ENCODE assay signal across 17 cellular contexts in genomic region chr20:15345287-15345686, GRCh38.
DNase-seq lines count a peak whose midpoint lies in the region; ATAC-seq, FAIRE-seq and TF ChIP-seq lines count a peak whose summit lies in the region.
"Had no signal": no experiment of that assay in that cellular context is flagged by ENCODE, and none has a peak within 500 bp of the region (broad histone marks: within the 10 kb centered on the region; RNA-seq: fewer than 3 reads in every experiment).

No MANE protein-coding gene starts in this region.

- H3K4me1 ChIP-seq in right lobe of liver, result peaks cover 0 to 11% (median 2%) of the 10 kb centered on the region in 4 donors
- H3K4me1 ChIP-seq in HepG2 (ENCODE audit: insufficient read depth, low read length), result no peaks in the 10 kb centered on the region
- no peaks in the 10 kb centered on the region for H3K4me1 ChIP-seq in H1 (replicated peaks in 1 of 4; ENCODE audit: control insufficient read depth in 3 of 4, insufficient read depth in 4 of 4, low read length in 3 of 4)
- H3K4me1 ChIP-seq: BLaER1 treated with 17β-estradiol and CSF1 and Interleukin-3, amounts not matched to agents 10 nM and 100 nM; HAP-1 had no signal

- no peak overlapping the region for H2AK5ac ChIP-seq in H1 (ENCODE audit: low read depth, low read length)

- no peak overlapping the region for H4K8ac ChIP-seq in H1 (ENCODE audit: extremely low read depth, insufficient read depth, low read length)

- H4K20me1 ChIP-seq in HepG2 (ENCODE audit: insufficient read depth, low read length) (no peaks in the 10 kb centered on the region), H1 (replicated peaks in 1 of 2; ENCODE audit: control insufficient read depth in 1 of 2, insufficient read depth in 2 of 2, low read length in 2 of 2) (no peaks in the 10 kb centered on the region)
- H4K20me1 ChIP-seq: BLaER1 treated with 17β-estradiol and CSF1 and Interleukin-3, amounts not matched to agents 10 nM and 100 nM had no signal

- no peak overlapping the region for H3K14ac ChIP-seq in H1 (ENCODE audit: insufficient read length)

- H3K4ac ChIP-seq in H1 (replicated peaks; ENCODE audit: insufficient read length, low read depth, low read length), result no peak overlapping the region

- no peak overlapping the region for H3K23ac ChIP-seq in H1 (ENCODE audit: insufficient read length)

- DNase-seq in right lobe of liver (no peak), HepG2 (ENCODE audit: low spot score) (no peak), H1 (ENCODE audit: low read depth in 1 of 2, low spot score in 2 of 2) (no peak), NCI-H1436 (lab: John Stamatoyannopoulos, UW) (no peak), D721Med (ENCODE audit: insufficient read length, low spot score) (no peak)
- no peak for DNase-seq in effector CD4-positive, alpha-beta T cell
- DNase-seq: AML-193; CD4-positive, CD25-positive, alpha-beta regulatory T cell; DMS 273 treated with DMSO at 0.1 percent for 48 hours; DMS79 treated with DMSO at 0.1 percent for 48 hours; EL; GOT3 had no signal

- no peak overlapping the region for H3K18ac ChIP-seq in H1 (ENCODE audit: extremely low read depth, low read length)

- H4K91ac ChIP-seq in H1 (replicated peaks; ENCODE audit: insufficient read length, low read length), result no peak overlapping the region

- no peaks in the 10 kb centered on the region for H3K23me2 ChIP-seq in H1 (ENCODE audit: low read depth, low read length)

- in situ Hi-C loops in HepG2 (cut with HindIII; ENCODE audit: extremely low pct_ligation_motif_present, low pct_unique_long_range_greater_than_20kb), result no loop called here

- H3K4me3 ChIP-seq in right lobe of liver (no peak overlapping the region), HepG2 (replicated peaks in 1 of 3; ENCODE audit: insufficient read depth in 1 of 3, low read depth in 2 of 3, low read length in 3 of 3) (no peak overlapping the region), H1 (ENCODE audit: extremely low read depth in 1 of 4, insufficient read depth in 2 of 4, low read depth in 3 of 4, low read length in 4 of 4) (no peak overlapping the region)
- H3K4me3 ChIP-seq: BLaER1 treated with 17β-estradiol and CSF1 and Interleukin-3, amounts not matched to agents 10 nM and 100 nM; HAP-1 had no signal

- no peak for FAIRE-seq in HepG2 (lab: Jason Lieb, UNC)
- no peak for FAIRE-seq in H1 (lab: Jason Lieb, UNC)
- FAIRE-seq in D721Med (lab: Jason Lieb, UNC), result no peak
- FAIRE-seq: G401.6, GM19239 had no signal

- no peaks in the 10 kb centered on the region for H3K36me3 ChIP-seq in right lobe of liver
- no peaks in the 10 kb centered on the region for H3K36me3 ChIP-seq in HepG2 (replicated peaks in 1 of 2; ENCODE audit: control insufficient read depth in 1 of 2, insufficient read depth in 2 of 2, low read length in 2 of 2)
- no peaks in the 10 kb centered on the region for H3K36me3 ChIP-seq in H1 (ENCODE audit: control insufficient read depth in 2 of 4, insufficient read depth in 4 of 4, low read length in 3 of 4)
- H3K36me3 ChIP-seq: BLaER1 treated with 17β-estradiol and CSF1 and Interleukin-3, amounts not matched to agents 10 nM and 100 nM; HAP-1 had no signal

- H2BK5ac ChIP-seq in H1 (ENCODE audit: low read depth, low read length), result no peak overlapping the region

- H3K79me2 ChIP-seq in HepG2 (ENCODE audit: insufficient read depth, low read length), result no peaks in the 10 kb centered on the region
- H3K79me2 ChIP-seq in H1 (ENCODE audit: control insufficient read depth in 1 of 2, insufficient read depth in 2 of 2, low read length in 2 of 2), result no peaks in the 10 kb centered on the region

- H3K4me2 ChIP-seq in HepG2 (ENCODE audit: low read depth, low read length) (no peak overlapping the region), H1 (ENCODE audit: insufficient read depth in 1 of 2, low read depth in 2 of 2, low read length in 2 of 2) (no peak overlapping the region)
- H3K4me2 ChIP-seq: BLaER1 treated with 17β-estradiol and CSF1 and Interleukin-3, amounts not matched to agents 10 nM and 100 nM had no signal

- H2BK15ac ChIP-seq in H1 (ENCODE audit: low read length), result no peak overlapping the region

- CTCF ChIA-PET in HepG2 (lab: Yijun Ruan, JAX; ENCODE audit: low intra/inter-chr PET ratio, low total read pairs), result no interaction called here
- CTCF ChIA-PET in H1 (lab: Charles Lee; ENCODE audit: partially characterized antibody), result interaction anchor here (1.0 to 1.1 kb wide), 2 partner anchors 566 to 1203 kb away, joined by 3 read pairs; no protein-coding TSS in a partner anchor

- TF ChIP-seq CTCF in right lobe of liver (IDR thresholded peaks at IDR 0.05), result peak in 3 of 4 donors; percentile 26 to 30 (median 28)
- no peak for TF ChIP-seq CTCF in HepG2 (CRISPR knock-in tag; IDR thresholded peaks at IDR 0.05)
- peak; percentile 16; the same call in 1 of the 2 replicates for TF ChIP-seq CTCF in LNCAP (IDR thresholded peaks at IDR 0.05)
- peak in 2 of 3 experiments; percentile 2 to 14; a peak in 2 of 4 replicates for TF ChIP-seq CTCF in H1 (IDR thresholded peaks at IDR 0.05; ENCODE audit: control extremely low read depth in 1 of 3, insufficient read depth in 1 of 3, low read depth in 1 of 3, low read length in 3 of 3)
- TF ChIP-seq CTCF in D721Med (IDR thresholded peaks at IDR 0.05; ENCODE audit: insufficient read depth, missing control alignments), result no peak

- no peak overlapping the region for H3K27ac ChIP-seq in right lobe of liver
- H3K27ac ChIP-seq in HepG2 (ENCODE audit: extremely low read length, insufficient read depth, low read length), result no peak overlapping the region
- no peak overlapping the region for H3K27ac ChIP-seq in H1 (ENCODE audit: low read depth, low read length)
- H3K27ac ChIP-seq: BLaER1 treated with 17β-estradiol and CSF1 and Interleukin-3, amounts not matched to agents 10 nM and 100 nM had no signal

- ATAC-seq in right lobe of liver (peak in 2 of 4 donors; percentile 38 to 52), HepG2 (no peak)

- intact Hi-C loops in right lobe of liver (cut with DNase I), result no loop called here
- intact Hi-C loops in HepG2 (cut with micrococcal nuclease; ENCODE audit: unreplicated experiment), result no loop called here

- TF ChIP-seq RAD21 in HepG2 (CRISPR knock-in tag; IDR thresholded peaks at IDR 0.05), result no peak
- TF ChIP-seq RAD21 in H1 (IDR thresholded peaks at IDR 0.05 in 1 of 2, conservative IDR thresholded peaks at IDR 0.05 in 1 of 2; ENCODE audit: low read depth in 2 of 2, low read length in 2 of 2), result peak; percentile 33 to 49

- H2BK12ac ChIP-seq in H1 (ENCODE audit: low read depth, low read length), result no peak overlapping the region

- POLR2A ChIA-PET in HepG2 (lab: Yijun Ruan, JAX), result no interaction called here
- POLR2A ChIA-PET in H1 (lab: Charles Lee; ENCODE audit: partially characterized antibody), result no interaction called here

- H4K5ac ChIP-seq in H1 (ENCODE audit: insufficient read length, low read depth, low read length), result no peak overlapping the region

- H3K56ac ChIP-seq in H1 (replicated peaks; ENCODE audit: insufficient read length, low read depth, low read length), result no peak overlapping the region

- H2AFZ ChIP-seq in HepG2 (ENCODE audit: low read length), result no peak overlapping the region
- H2AFZ ChIP-seq in H1 (ENCODE audit: low read length), result no peak overlapping the region

- no TSS peak for BruUV-seq in HepG2 (replicated peaks; lab: Mats Ljungman, UMichigan)

- WGBS in right lobe of liver (ENCODE audit: insufficient coverage, low coverage, low lambda C conversion rate, missing lambda C conversion rate), result 88% methylated on average over 2 of the region's 2 CpGs
- WGBS in HepG2 (ENCODE audit: low lambda C conversion rate), result 60% methylated on average over 2 of the region's 2 CpGs
- 95% methylated on average over 2 of the region's 2 CpGs; no CpG with 5 or more reads in 1 of the 2 experiments for WGBS in H1 (ENCODE audit: extremely low coverage in 1 of 2, insufficient coverage in 1 of 2, insufficient read length in 1 of 2, insufficient replicate concordance in 2 of 2, low coverage in 1 of 2, low lambda C conversion rate in 2 of 2, missing lambda C conversion rate in 1 of 2), 2 experiments

- H3K9ac ChIP-seq in HepG2 (ENCODE audit: insufficient read depth, low read depth, low read length), result no peak overlapping the region
- no peak overlapping the region for H3K9ac ChIP-seq in H1 (replicated peaks in 1 of 4; ENCODE audit: extremely low read depth in 1 of 4, low read depth in 3 of 4, low read length in 3 of 4)
- H3K9ac ChIP-seq: BLaER1 treated with 17β-estradiol and CSF1 and Interleukin-3, amounts not matched to agents 10 nM and 100 nM had no signal

- H2BK20ac ChIP-seq in H1 (ENCODE audit: low read length), result no peak overlapping the region

- no peaks in the 10 kb centered on the region for H3K79me1 ChIP-seq in H1 (ENCODE audit: low read depth, low read length)

- no peak for TF ChIP-seq POLR2A in right lobe of liver (IDR thresholded peaks at IDR 0.05)
- TF ChIP-seq POLR2A in HepG2 (IDR thresholded peaks at IDR 0.05; ENCODE audit: insufficient read depth in 1 of 2, low read depth in 2 of 2, low read length in 2 of 2), result no peak
- no peak for TF ChIP-seq POLR2A in H1 (IDR thresholded peaks at IDR 0.05; ENCODE audit: control extremely low read depth in 1 of 2, low read depth in 2 of 2, low read length in 2 of 2)

- H2BK120ac ChIP-seq in H1 (replicated peaks; ENCODE audit: low read depth, low read length), result no peak overlapping the region

- H3K9me3 ChIP-seq in right lobe of liver, result no peaks in the 10 kb centered on the region
- peaks cover 88% of the 10 kb centered on the region for H3K9me3 ChIP-seq in HepG2 (ENCODE audit: low read length)
- peaks cover 0 to 12% of the 10 kb centered on the region in 2 experiments; a peak in 1 of 4 replicates for H3K9me3 ChIP-seq in H1 (ENCODE audit: insufficient read depth in 2 of 2, low read depth in 1 of 2, low read length in 1 of 2)
- H3K9me3 ChIP-seq: HAP-1 had no signal

- H3K27me3 ChIP-seq in right lobe of liver, result no peaks in the 10 kb centered on the region
- H3K27me3 ChIP-seq in HepG2 (ENCODE audit: control insufficient read depth in 1 of 2, insufficient read depth in 2 of 2, low read length in 2 of 2), result no peaks in the 10 kb centered on the region; a peak in 1 of 5 replicates
- no peaks in the 10 kb centered on the region for H3K27me3 ChIP-seq in H1 (replicated peaks in 1 of 4; ENCODE audit: control insufficient read depth in 3 of 4, extremely low read depth in 1 of 4, insufficient read depth in 3 of 4, low read length in 3 of 4)
- H3K27me3 ChIP-seq: BLaER1 treated with 17β-estradiol and CSF1 and Interleukin-3, amounts not matched to agents 10 nM and 100 nM had no signal

- TF ChIP-seq EP300 in HepG2 (IDR thresholded peaks at IDR 0.05; ENCODE audit: low read depth in 2 of 2, low read length in 2 of 2) (no peak), HepG2 (CRISPR knock-in tag; IDR thresholded peaks at IDR 0.05; ENCODE audit: borderline replicate concordance) (no peak), H1 (IDR thresholded peaks at IDR 0.05; ENCODE audit: borderline replicate concordance in 1 of 2, low read depth in 2 of 2, low read length in 2 of 2) (no peak)

TF ChIP-seq in HepG2, 621 proteins besides CTCF, POLR2A, EP300 and RAD21 (continues in another document):
- TF ChIP-seq XRCC5 (optimal IDR thresholded peaks at IDR 0.05; ENCODE audit: low read length), result no peak

TF ChIP-seq in H1, 55 proteins besides CTCF, POLR2A, EP300 and RAD21 (continues in another document):
- TF ChIP-seq SRF (IDR thresholded peaks at IDR 0.05; ENCODE audit: low read depth, low read length), result no peak

Comparison
In these comparisons a context has a peak if more than half of its experiments do, and no peak if none do; other contexts are left out.
1. CTCF ChIP-seq: peak in right lobe of liver (3 of 4), LNCAP (single experiment) and H1 (2 of 3); none in HepG2 (single experiment) and D721Med (single experiment).